ENCODE assay signal across 9 cellular contexts in the genomic region with DNA sequence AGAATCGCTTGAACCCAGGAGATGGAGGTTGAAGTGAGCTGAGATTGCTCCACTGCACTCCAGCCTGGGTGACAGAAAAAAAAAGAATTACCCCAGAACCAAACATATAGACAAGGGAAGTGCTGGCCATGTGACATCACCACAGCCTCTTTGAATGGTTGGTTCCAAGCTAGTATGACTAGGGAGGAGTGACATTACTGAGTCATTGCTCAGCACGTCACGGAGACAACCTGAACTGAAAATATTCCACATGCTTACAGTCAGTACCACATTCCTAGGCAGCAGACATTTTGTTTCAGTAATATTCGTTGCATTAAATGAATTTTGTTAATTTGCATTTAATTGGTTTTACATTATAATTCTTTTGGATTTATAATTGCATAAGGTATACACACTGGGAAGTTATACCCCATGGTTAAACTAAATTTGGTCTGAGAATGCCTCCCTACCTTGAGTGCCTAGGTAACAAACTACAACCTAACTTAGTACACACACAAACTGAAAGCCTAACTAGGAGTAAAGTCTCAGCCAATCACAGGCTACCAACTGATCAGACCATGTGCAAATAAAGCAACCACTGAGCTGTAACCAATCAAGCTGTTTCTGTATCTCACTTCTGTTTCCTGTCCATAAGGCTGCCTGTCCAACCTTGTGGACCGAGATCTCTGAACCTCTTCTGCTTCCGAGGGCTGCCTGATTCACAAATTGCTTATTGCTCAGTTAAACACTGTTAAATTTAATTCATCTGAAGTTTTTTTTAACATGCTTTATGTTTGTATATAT.
A peak's percentile ranks its signal among the peaks of the same experiment; 100 is the strongest.
DNase-seq lines count a peak whose midpoint lies in the region; ATAC-seq and TF ChIP-seq lines count a peak whose summit lies in the region.
"Had no signal": no experiment of that assay in that cellular context is flagged by ENCODE, and none has a peak within 500 bp of the region (broad histone marks: within the 10 kb centered on the region; RNA-seq: fewer than 3 reads in every experiment).

No MANE protein-coding gene starts in this region.

- no peaks in the 10 kb centered on the region for H3F3A ChIP-seq in GM23338 (replicated peaks; ENCODE audit: low read depth)

- no peaks in the 10 kb centered on the region for H3K36me3 Mint-ChIP-seq in GM23338 (ENCODE audit: low read depth)

- no peaks in the 10 kb centered on the region for H3K79me2 ChIP-seq in GM23338 (replicated peaks; ENCODE audit: insufficient read depth)

- no peak overlapping the region for H3K4me2 ChIP-seq in GM23338

- H3K4me1 ChIP-seq in lower lobe of right lung, result peaks cover 18% of the 10 kb centered on the region
- H3K4me1 ChIP-seq in GM23338 (ENCODE audit: insufficient read depth), result no peaks in the 10 kb centered on the region

- in situ Hi-C loops in G401 (cut with HindIII; ENCODE audit: low sequenced_read_pairs), result no loop called here

- TF ChIP-seq CTCF in lower lobe of right lung (IDR thresholded peaks at IDR 0.05), result no peak
- no peak for TF ChIP-seq CTCF in GM23338 (conservative IDR thresholded peaks at IDR 0.05; ENCODE audit: low read depth in 2 of 2)

- peak; percentile 79 for ATAC-seq in GM18519 (IDR thresholded peaks at IDR 0.05; ENCODE audit: low FRiP score, unreplicated experiment)
- ATAC-seq in lower lobe of right lung, result no peak
- ATAC-seq in GM23338, result no peak

- H3K27me3 Mint-ChIP-seq in GM23338 (ENCODE audit: insufficient read depth, low read depth, poor library complexity), result no peaks in the 10 kb centered on the region

- H3K4me3 Mint-ChIP-seq in GM23338, result no peak overlapping the region

- no peaks in the 10 kb centered on the region for H4K20me1 ChIP-seq in GM23338 (replicated peaks; ENCODE audit: insufficient read depth)

- H3K36me3 ChIP-seq in lower lobe of right lung (no peaks in the 10 kb centered on the region), GM23338 (ENCODE audit: insufficient read depth) (no peaks in the 10 kb centered on the region)

- peaks cover 6% of the 10 kb centered on the region; the same call in 1 of the 2 replicates for H3K9me2 ChIP-seq in GM23338 (ENCODE audit: insufficient read depth)

- H3K27me3 ChIP-seq in lower lobe of right lung (ENCODE audit: low read depth) (no peaks in the 10 kb centered on the region), GM23338 (ENCODE audit: insufficient read depth) (no peaks in the 10 kb centered on the region)

- intact Hi-C loops in lower lobe of right lung (cut with DNase I), result no loop called here

- H3K9me3 Mint-ChIP-seq in GM23338, result no peaks in the 10 kb centered on the region

- no peak overlapping the region for H3K4me3 ChIP-seq in lower lobe of right lung
- no peak overlapping the region for H3K4me3 ChIP-seq in GM23338

- no peaks in the 10 kb centered on the region for H3K9me3 ChIP-seq in lower lobe of right lung

- H3K4me1 Mint-ChIP-seq in GM23338, result no peaks in the 10 kb centered on the region

- DNase-seq in HCEC 1CT (peak; percentile 47), M059J (ENCODE audit: low read depth) (peak; percentile 76), lower lobe of right lung (no peak), G401 (ENCODE audit: low spot score) (no peak), GM23338 (ENCODE audit: low spot score) (no peak), amygdala (lab: John Stamatoyannopoulos, UW) (no peak)
- DNase-seq in activated CD4-positive, CD25-positive, alpha-beta regulatory T cell treated with anti-CD3 and anti-CD28 coated beads, Interleukin-2, amount 50 U/mL, for 72 hours, result no peak

- no peak overlapping the region for H2AFZ ChIP-seq in GM23338

- H3K27ac Mint-ChIP-seq in GM23338, result no peak overlapping the region

- H3K27ac ChIP-seq in lower lobe of right lung, result peak overlapping the region; percentile 13
- H3K27ac ChIP-seq in GM23338 (ENCODE audit: low read depth), result no peak overlapping the region
- H3K27ac ChIP-seq: RWPE1 had no signal

TF ChIP-seq in GM23338, 12 proteins besides CTCF, POLR2A, EP300 and RAD21 (continues in another document):
- no peak for TF ChIP-seq EZH2phosphoT487 (IDR thresholded peaks at IDR 0.05; ENCODE audit: unreplicated experiment)
- TF ChIP-seq ETS1 (IDR thresholded peaks at IDR 0.05), result no peak
- TF ChIP-seq CREB1 (CRISPR knock-in tag; IDR thresholded peaks at IDR 0.05; ENCODE audit: low read depth), result no peak
- TF ChIP-seq JUNB (IDR thresholded peaks at IDR 0.05; ENCODE audit: unreplicated experiment), result no peak
- TF ChIP-seq, protein P1, sequence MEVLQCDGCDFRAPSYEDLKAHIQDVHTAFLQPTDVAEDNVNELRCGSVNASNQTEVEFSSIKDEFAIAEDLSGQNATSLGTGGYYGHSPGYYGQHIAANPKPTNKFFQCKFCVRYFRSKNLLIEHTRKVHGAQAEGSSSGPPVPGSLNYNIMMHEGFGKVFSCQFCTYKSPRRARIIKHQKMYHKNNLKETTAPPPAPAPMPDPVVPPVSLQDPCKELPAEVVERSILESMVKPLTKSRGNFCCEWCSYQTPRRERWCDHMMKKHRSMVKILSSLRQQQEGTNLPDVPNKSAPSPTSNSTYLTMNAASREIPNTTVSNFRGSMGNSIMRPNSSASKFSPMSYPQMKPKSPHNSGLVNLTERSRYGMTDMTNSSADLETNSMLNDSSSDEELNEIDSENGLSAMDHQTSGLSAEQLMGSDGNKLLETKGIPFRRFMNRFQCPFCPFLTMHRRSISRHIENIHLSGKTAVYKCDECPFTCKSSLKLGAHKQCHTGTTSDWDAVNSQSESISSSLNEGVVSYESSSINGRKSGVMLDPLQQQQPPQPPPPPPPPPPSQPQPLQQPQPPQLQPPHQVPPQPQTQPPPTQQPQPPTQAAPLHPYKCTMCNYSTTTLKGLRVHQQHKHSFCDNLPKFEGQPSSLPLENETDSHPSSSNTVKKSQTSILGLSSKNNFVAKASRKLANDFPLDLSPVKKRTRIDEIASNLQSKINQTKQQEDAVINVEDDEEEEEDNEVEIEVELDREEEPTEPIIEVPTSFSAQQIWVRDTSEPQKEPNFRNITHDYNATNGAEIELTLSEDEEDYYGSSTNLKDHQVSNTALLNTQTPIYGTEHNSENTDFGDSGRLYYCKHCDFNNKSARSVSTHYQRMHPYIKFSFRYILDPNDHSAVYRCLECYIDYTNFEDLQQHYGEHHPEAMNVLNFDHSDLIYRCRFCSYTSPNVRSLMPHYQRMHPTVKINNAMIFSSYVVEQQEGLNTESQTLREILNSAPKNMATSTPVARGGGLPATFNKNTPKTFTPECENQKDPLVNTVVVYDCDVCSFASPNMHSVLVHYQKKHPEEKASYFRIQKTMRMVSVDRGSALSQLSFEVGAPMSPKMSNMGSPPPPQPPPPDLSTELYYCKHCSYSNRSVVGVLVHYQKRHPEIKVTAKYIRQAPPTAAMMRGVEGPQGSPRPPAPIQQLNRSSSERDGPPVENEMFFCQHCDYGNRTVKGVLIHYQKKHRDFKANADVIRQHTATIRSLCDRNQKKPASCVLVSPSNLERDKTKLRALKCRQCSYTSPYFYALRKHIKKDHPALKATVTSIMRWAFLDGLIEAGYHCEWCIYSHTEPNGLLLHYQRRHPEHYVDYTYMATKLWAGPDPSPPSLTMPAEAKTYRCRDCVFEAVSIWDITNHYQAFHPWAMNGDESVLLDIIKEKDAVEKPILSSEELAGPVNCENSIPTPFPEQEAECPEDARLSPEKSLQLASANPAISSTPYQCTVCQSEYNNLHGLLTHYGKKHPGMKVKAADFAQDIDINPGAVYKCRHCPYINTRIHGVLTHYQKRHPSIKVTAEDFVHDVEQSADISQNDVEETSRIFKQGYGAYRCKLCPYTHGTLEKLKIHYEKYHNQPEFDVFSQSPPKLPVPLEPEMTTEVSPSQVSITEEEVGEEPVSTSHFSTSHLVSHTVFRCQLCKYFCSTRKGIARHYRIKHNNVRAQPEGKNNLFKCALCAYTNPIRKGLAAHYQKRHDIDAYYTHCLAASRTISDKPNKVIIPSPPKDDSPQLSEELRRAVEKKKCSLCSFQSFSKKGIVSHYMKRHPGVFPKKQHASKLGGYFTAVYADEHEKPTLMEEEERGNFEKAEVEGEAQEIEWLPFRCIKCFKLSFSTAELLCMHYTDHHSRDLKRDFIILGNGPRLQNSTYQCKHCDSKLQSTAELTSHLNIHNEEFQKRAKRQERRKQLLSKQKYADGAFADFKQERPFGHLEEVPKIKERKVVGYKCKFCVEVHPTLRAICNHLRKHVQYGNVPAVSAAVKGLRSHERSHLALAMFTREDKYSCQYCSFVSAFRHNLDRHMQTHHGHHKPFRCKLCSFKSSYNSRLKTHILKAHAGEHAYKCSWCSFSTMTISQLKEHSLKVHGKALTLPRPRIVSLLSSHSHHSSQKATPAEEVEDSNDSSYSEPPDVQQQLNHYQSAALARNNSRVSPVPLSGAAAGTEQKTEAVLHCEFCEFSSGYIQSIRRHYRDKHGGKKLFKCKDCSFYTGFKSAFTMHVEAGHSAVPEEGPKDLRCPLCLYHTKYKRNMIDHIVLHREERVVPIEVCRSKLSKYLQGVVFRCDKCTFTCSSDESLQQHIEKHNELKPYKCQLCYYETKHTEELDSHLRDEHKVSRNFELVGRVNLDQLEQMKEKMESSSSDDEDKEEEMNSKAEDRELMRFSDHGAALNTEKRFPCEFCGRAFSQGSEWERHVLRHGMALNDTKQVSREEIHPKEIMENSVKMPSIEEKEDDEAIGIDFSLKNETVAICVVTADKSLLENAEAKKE (CRISPR knock-in tag; IDR thresholded peaks at IDR 0.05), result no peak
- TF ChIP-seq EZH2 (IDR thresholded peaks at IDR 0.05; ENCODE audit: low read depth, unreplicated experiment), result no peak
- no peak for TF ChIP-seq NANOG (IDR thresholded peaks at IDR 0.05; ENCODE audit: borderline replicate concordance)
- no peak for TF ChIP-seq ZNF331 (CRISPR knock-in tag; IDR thresholded peaks at IDR 0.05; ENCODE audit: low read depth)

Comparison
In these comparisons a context has a peak if more than half of its experiments do, and no peak if none do; other contexts are left out.
1. DNase-seq: peak in HCEC 1CT (single experiment) and M059J (single experiment); none in lower lobe of right lung (single experiment), G401 (single experiment), activated CD4-positive, CD25-positive, alpha-beta regulatory T cell treated with anti-CD3 and anti-CD28 coated beads, Interleukin-2, amount 50 U/mL, for 72 hours (single experiment), GM23338 (single experiment) and amygdala (0 of 56).